ENCODE assay signal across 1 cellular context in the genomic region with DNA sequence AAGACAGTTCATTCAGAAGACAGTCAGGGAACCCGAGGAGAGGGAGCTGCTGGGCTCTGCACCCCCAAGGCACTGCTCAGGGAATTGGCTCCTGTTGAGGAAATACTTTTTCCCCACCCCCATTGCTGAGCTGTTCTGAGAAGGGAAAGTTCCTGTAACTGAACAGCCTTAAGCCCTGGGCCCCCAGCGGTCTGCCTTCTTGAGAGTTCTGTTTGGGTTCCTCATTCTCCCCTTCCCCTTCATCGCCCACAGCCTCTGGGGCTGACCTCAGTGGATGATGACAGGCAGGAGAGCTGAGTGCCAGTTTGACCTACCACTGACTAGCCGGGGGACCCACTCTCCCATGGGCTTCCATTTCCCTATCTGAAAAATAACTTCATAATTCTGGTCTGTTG.
TF ChIP-seq lines count a peak whose summit lies in the region.

No MANE protein-coding gene starts in this region.

TF ChIP-seq in GM12878, 131 proteins besides CTCF, POLR2A, EP300 and RAD21 (continued from another document):
- TF ChIP-seq, protein P1, sequence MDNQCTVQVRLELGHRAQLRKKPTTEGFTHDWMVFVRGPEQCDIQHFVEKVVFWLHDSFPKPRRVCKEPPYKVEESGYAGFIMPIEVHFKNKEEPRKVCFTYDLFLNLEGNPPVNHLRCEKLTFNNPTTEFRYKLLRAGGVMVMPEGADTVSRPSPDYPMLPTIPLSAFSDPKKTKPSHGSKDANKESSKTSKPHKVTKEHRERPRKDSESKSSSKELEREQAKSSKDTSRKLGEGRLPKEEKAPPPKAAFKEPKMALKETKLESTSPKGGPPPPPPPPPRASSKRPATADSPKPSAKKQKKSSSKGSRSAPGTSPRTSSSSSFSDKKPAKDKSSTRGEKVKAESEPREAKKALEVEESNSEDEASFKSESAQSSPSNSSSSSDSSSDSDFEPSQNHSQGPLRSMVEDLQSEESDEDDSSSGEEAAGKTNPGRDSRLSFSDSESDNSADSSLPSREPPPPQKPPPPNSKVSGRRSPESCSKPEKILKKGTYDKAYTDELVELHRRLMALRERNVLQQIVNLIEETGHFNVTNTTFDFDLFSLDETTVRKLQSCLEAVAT (IDR thresholded peaks at IDR 0.05): 0 out of 2 replicates have a peak, but pooled peaks have one; percentile 33
- no peak for TF ChIP-seq STAT3 (IDR thresholded peaks at IDR 0.05; ENCODE audit: low read depth, low read length)
- TF ChIP-seq ZNF24 (IDR thresholded peaks at IDR 0.05): no peak
- 0 out of 2 replicates have a peak, but pooled peaks have one; percentile 29 for TF ChIP-seq SMARCA5 (IDR thresholded peaks at IDR 0.05)
- TF ChIP-seq PKNOX1 (IDR thresholded peaks at IDR 0.05): peak; percentile 72
- TF ChIP-seq POLR2AphosphoS2 (IDR thresholded peaks at IDR 0.05; ENCODE audit: low read depth, low read length): no peak
- peak; percentile 50; the same call in 1 of the 2 replicates for TF ChIP-seq MEF2A (IDR thresholded peaks at IDR 0.05; ENCODE audit: insufficient read depth, low read depth, low read length)
- TF ChIP-seq YY1 (IDR thresholded peaks at IDR 0.05; ENCODE audit: low read depth, low read length): no peak; the same call in 1 of the 2 replicates
- no peak; the same call in 1 of the 2 replicates for TF ChIP-seq FOXM1 (IDR thresholded peaks at IDR 0.05; ENCODE audit: low read depth, low read length)
- TF ChIP-seq RAD51 (IDR thresholded peaks at IDR 0.05): no peak
- TF ChIP-seq TCF3 (IDR thresholded peaks at IDR 0.05; ENCODE audit: borderline replicate concordance, insufficient read depth, low read depth, low read length): no peak
- TF ChIP-seq SIN3A (IDR thresholded peaks at IDR 0.05; ENCODE audit: low read depth, low read length): no peak
- peak; percentile 45; the same call in 1 of the 2 replicates for TF ChIP-seq CHD2 (IDR thresholded peaks at IDR 0.05; ENCODE audit: borderline replicate concordance, low read depth, low read length)
- TF ChIP-seq MEF2B (IDR thresholded peaks at IDR 0.05; ENCODE audit: partially characterized antibody, poor library complexity, severe bottlenecking): peak; percentile 82
- TF ChIP-seq ZNF592 (IDR thresholded peaks at IDR 0.05): peak; percentile 71; the same call in 1 of the 2 replicates
- TF ChIP-seq EED (IDR thresholded peaks at IDR 0.05; ENCODE audit: low read depth): peak; percentile 81
- peak; percentile 84 for TF ChIP-seq IKZF1 (conservative IDR thresholded peaks at IDR 0.05)
- no peak for TF ChIP-seq CBX3 (IDR thresholded peaks at IDR 0.05; ENCODE audit: borderline replicate concordance, low read depth)
- no peak for TF ChIP-seq HSF1 (IDR thresholded peaks at IDR 0.05; ENCODE audit: low read depth, low read length)
- 0 out of 2 replicates have a peak, but pooled peaks have one; percentile 30 for TF ChIP-seq CBFB (IDR thresholded peaks at IDR 0.05; ENCODE audit: low read depth)
- no peak for TF ChIP-seq TCF7 (IDR thresholded peaks at IDR 0.05; ENCODE audit: borderline replicate concordance)
- no peak for TF ChIP-seq ESRRA (IDR thresholded peaks at IDR 0.05; ENCODE audit: low read length)
- no peak for TF ChIP-seq EZH2 (IDR thresholded peaks at IDR 0.05; ENCODE audit: borderline replicate concordance, control insufficient read depth, low read depth, low read length)
- TF ChIP-seq ZNF274 (IDR thresholded peaks at IDR 0.05; ENCODE audit: insufficient read depth, insufficient read length): no peak
- peak; percentile 70 for TF ChIP-seq BCL3 (IDR thresholded peaks at IDR 0.05; ENCODE audit: borderline replicate concordance, insufficient read depth, low read depth, low read length, poor library complexity, severe bottlenecking)
- TF ChIP-seq RB1 (IDR thresholded peaks at IDR 0.05; ENCODE audit: borderline replicate concordance): no peak
- TF ChIP-seq BCL11A (IDR thresholded peaks at IDR 0.05; ENCODE audit: low read depth, low read length): no peak
- no peak for TF ChIP-seq MXI1 (IDR thresholded peaks at IDR 0.05; ENCODE audit: low read depth, low read length)
- TF ChIP-seq SPI1 (IDR thresholded peaks at IDR 0.05; ENCODE audit: borderline replicate concordance, insufficient read depth, low read depth, low read length): peak; percentile 82
- TF ChIP-seq GATAD2B (conservative IDR thresholded peaks at IDR 0.05; ENCODE audit: low read depth): 0 out of 2 replicates have a peak, but pooled peaks have one; percentile 29
